In the genomic region with DNA sequence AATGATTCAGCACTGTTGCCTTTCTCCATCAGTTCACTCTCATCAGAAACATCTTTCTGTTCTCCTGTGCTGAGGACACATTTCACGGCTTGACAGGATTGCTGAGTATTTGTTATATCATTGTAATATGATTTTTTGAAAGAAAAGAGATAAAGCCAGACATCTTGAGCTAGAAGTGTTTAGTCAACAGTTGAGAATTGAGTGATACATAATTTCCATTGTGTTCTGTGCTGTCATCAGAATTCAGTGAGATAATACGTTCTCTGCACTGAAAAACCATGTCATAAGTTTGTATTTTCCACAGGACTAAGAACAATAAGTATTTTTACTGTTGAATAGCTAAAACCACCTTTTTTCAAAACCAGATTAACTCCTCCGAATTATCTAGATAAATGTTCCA, we compare ENCODE assay signal across 9 cellular contexts. TPM values are rescaled to one million over a fixed set of nuclear protein-coding genes. Genes with fewer than 3 reads are reported as not detected.
"Had no signal": no experiment of that assay in that cellular context is flagged by ENCODE, and none has a peak within 500 bp of the region (broad histone marks: within the 10 kb centered on the region; RNA-seq: fewer than 3 reads in every experiment).

No MANE protein-coding gene starts in this region.

- H3K27ac Mint-ChIP-seq: IgD-negative memory B cell had no signal

- H3K4me3 ChIP-seq: GM23248, HAP-1 had no signal

- H3K4me3 Mint-ChIP-seq: IgD-negative memory B cell had no signal

- H2AFZ ChIP-seq: GM23248 had no signal

- H3K9me3 Mint-ChIP-seq: IgD-negative memory B cell had no signal

- H3K4me1 Mint-ChIP-seq: IgD-negative memory B cell had no signal

- H3K36me3 ChIP-seq: HAP-1 had no signal

- H3K9ac ChIP-seq: GM23248 had no signal

- H3K4me1 ChIP-seq: HAP-1 had no signal

- H3K9me3 ChIP-seq: HAP-1 had no signal

- H3K27ac ChIP-seq: GM23248, HL-60 had no signal

- ATAC-seq: HCT116, HepG2 had no signal

- DNase-seq: GM23248, GOT3, H7, KBM-7 had no signal

- H3K36me3 Mint-ChIP-seq: IgD-negative memory B cell had no signal

RNA-seq across cellular contexts. Expression of gene GPRIN3, which starts 50.2 kb away (rescaled TPM):
- polyA plus RNA-seq: HepG2 had no signal
